Comparison of ENCODE assay signal across 10 cellular contexts in the genomic region with DNA sequence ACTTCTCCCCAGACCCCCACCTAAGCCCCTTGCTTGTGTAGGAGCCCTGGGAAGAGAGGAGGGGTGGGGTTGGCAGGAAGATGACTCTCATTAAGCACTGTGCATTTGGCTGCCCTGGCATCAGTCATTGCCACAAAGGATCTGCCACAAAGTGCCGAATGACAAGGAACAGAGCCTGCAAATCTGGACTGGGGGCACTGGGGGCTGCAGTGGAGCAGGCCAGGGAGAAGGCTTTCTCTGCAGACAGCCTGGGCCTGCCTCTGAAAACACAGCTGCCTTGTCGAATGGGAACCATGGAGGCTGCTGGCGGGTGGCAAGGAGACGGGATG.
"Had no signal": no experiment of that assay in that cellular context is flagged by ENCODE, and none has a peak within 500 bp of the region (broad histone marks: within the 10 kb centered on the region; RNA-seq: fewer than 3 reads in every experiment).

No MANE protein-coding gene starts in this region.

- H3K4me3 ChIP-seq: cardiac muscle cell had no signal

- H3K36me3 ChIP-seq: adrenal gland, cardiac muscle cell, gastrocnemius medialis, spleen, WERI-Rb-1 had no signal

- H3K9me3 ChIP-seq: adrenal gland, gastrocnemius medialis, psoas muscle, spleen had no signal

- H3K4me1 ChIP-seq: psoas muscle had no signal

- H3K4me3 Mint-ChIP-seq: activated CD8-positive, alpha-beta memory T cell treated with anti-CD3 and anti-CD28 coated beads, Interleukin-2, amount 10 ng/mL, durations not matched to agents 7 days and 5 days had no signal

- H3K36me3 Mint-ChIP-seq: activated CD8-positive, alpha-beta memory T cell treated with anti-CD3 and anti-CD28 coated beads, Interleukin-2, amount 10 ng/mL, durations not matched to agents 7 days and 5 days had no signal

- H3K27ac ChIP-seq: adrenal gland, cardiac muscle cell, gastrocnemius medialis, psoas muscle, spleen, WERI-Rb-1 had no signal

- H3K27me3 ChIP-seq: adrenal gland, dorsolateral prefrontal cortex had no signal

- H3K9me3 Mint-ChIP-seq: activated naive CD4-positive, alpha-beta T cell treated with anti-CD3 and anti-CD28 coated beads, Interleukin-2, amount 50 U/mL, for 24 hours; endodermal cell had no signal

- H3K27ac Mint-ChIP-seq: activated CD8-positive, alpha-beta memory T cell treated with anti-CD3 and anti-CD28 coated beads, Interleukin-2, amount 10 ng/mL, durations not matched to agents 7 days and 5 days; activated naive CD4-positive, alpha-beta T cell treated with anti-CD3 and anti-CD28 coated beads, Interleukin-2, amount 50 U/mL, for 24 hours; endodermal cell had no signal
